ENCODE assay signal across 1 cellular context in genomic region chr12:132471011-132471857, GRCh38.
TF ChIP-seq lines count a peak whose summit lies in the region.

No MANE protein-coding gene starts in this region.

TF ChIP-seq in HepG2, 621 proteins besides CTCF, POLR2A, EP300 and RAD21 (continued from another document and continues in another):
- TF ChIP-seq BCLAF1 (IDR thresholded peaks at IDR 0.05) (no peak), REXO4 (CRISPR knock-in tag; IDR thresholded peaks at IDR 0.05; ENCODE audit: borderline replicate concordance) (no peak), NONO (IDR thresholded peaks at IDR 0.05) (no peak), NONO (CRISPR knock-in tag; conservative IDR thresholded peaks at IDR 0.05) (no peak), MLXIP (CRISPR knock-in tag; IDR thresholded peaks at IDR 0.05; ENCODE audit: borderline replicate concordance) (no peak), CAMTA2 (CRISPR knock-in tag; IDR thresholded peaks at IDR 0.05; ENCODE audit: borderline replicate concordance) (no peak), FOXA1 (IDR thresholded peaks at IDR 0.05) (no peak), FOXA1 (CRISPR knock-in tag; IDR thresholded peaks at IDR 0.05) (peak; percentile 72), ZNF256 (CRISPR knock-in tag; conservative IDR thresholded peaks at IDR 0.05) (no peak), NRL (CRISPR knock-in tag; IDR thresholded peaks at IDR 0.05; ENCODE audit: borderline replicate concordance) (no peak), ZNF276 (CRISPR knock-in tag; IDR thresholded peaks at IDR 0.05; ENCODE audit: low read depth) (no peak), ZNF33A (CRISPR knock-in tag; IDR thresholded peaks at IDR 0.05; ENCODE audit: borderline replicate concordance) (no peak), SKI (IDR thresholded peaks at IDR 0.05; ENCODE audit: partially characterized antibody) (peak; percentile 51), STAT6 (CRISPR knock-in tag; IDR thresholded peaks at IDR 0.05; ENCODE audit: borderline replicate concordance) (no peak), ZNF496 (CRISPR knock-in tag; IDR thresholded peaks at IDR 0.05; ENCODE audit: insufficient replicate concordance) (no peak), NCOA2 (CRISPR knock-in tag; IDR thresholded peaks at IDR 0.05) (peak; percentile 89), MYNN (CRISPR knock-in tag; IDR thresholded peaks at IDR 0.05; ENCODE audit: low read depth) (no peak), ZNF44 (CRISPR knock-in tag; IDR thresholded peaks at IDR 0.05) (no peak), PCBP2 (optimal IDR thresholded peaks at IDR 0.05; ENCODE audit: low read depth, low read length, poor library complexity, severe bottlenecking) (no peak), SPEN (CRISPR knock-in tag; IDR thresholded peaks at IDR 0.05; ENCODE audit: low read depth) (peak; percentile 76; the same call in 1 of the 2 replicates), ZNF772 (CRISPR knock-in tag; IDR thresholded peaks at IDR 0.05) (peak; percentile 94), ZNF317 (CRISPR knock-in tag; IDR thresholded peaks at IDR 0.05) (peak; percentile 69; the same call in 1 of the 2 replicates), RFX3 (CRISPR knock-in tag; IDR thresholded peaks at IDR 0.05) (no peak), PRMT3 (CRISPR knock-in tag; IDR thresholded peaks at IDR 0.05; ENCODE audit: borderline replicate concordance, low read depth) (peak; percentile 79), ZNF275 (CRISPR knock-in tag; IDR thresholded peaks at IDR 0.05; ENCODE audit: borderline replicate concordance) (no peak; the same call in 1 of the 2 replicates), YEATS2 (CRISPR knock-in tag; IDR thresholded peaks at IDR 0.05; ENCODE audit: borderline replicate concordance) (peak; percentile 75; the same call in 1 of the 2 replicates), E2F5 (CRISPR knock-in tag; conservative IDR thresholded peaks at IDR 0.05) (no peak), CHD2 (IDR thresholded peaks at IDR 0.05; ENCODE audit: low read depth, low read length) (no peak), PRDM4 (CRISPR knock-in tag; IDR thresholded peaks at IDR 0.05; ENCODE audit: borderline replicate concordance) (no peak), MAZ (IDR thresholded peaks at IDR 0.05; ENCODE audit: borderline replicate concordance, low read depth, low read length) (no peak), MAZ (CRISPR knock-in tag; IDR thresholded peaks at IDR 0.05; ENCODE audit: low read depth) (peak; percentile 52; the same call in 1 of the 2 replicates), ZNF580 (CRISPR knock-in tag; IDR thresholded peaks at IDR 0.05; ENCODE audit: borderline replicate concordance, low read depth) (peak; percentile 36; the same call in 1 of the 2 replicates), PREB (CRISPR knock-in tag; IDR thresholded peaks at IDR 0.05) (no peak), ZBTB7A (CRISPR knock-in tag; IDR thresholded peaks at IDR 0.05) (peak; percentile 78; the same call in 1 of the 2 replicates), RNF219 (CRISPR knock-in tag; IDR thresholded peaks at IDR 0.05) (no peak), ZNF234 (CRISPR knock-in tag; conservative IDR thresholded peaks at IDR 0.05) (no peak), SATB2 (CRISPR knock-in tag; IDR thresholded peaks at IDR 0.05) (no peak), POLR2G (IDR thresholded peaks at IDR 0.05; ENCODE audit: low read depth, low read length) (no peak), ZNF589 (CRISPR knock-in tag; conservative IDR thresholded peaks at IDR 0.05) (0 out of 2 replicates have a peak, but pooled peaks have one; percentile 46), IKZF4 (CRISPR knock-in tag; IDR thresholded peaks at IDR 0.05; ENCODE audit: borderline replicate concordance, low read depth, not compliant biosample characterization) (no peak), LCORL (IDR thresholded peaks at IDR 0.05) (no peak), LCORL (CRISPR knock-in tag; IDR thresholded peaks at IDR 0.05) (peak; percentile 83), ZNF362 (CRISPR knock-in tag; IDR thresholded peaks at IDR 0.05; ENCODE audit: borderline replicate concordance) (no peak)
